In genomic region chr20:62907377-62908317, GRCh38 we compare ENCODE assay signal across 1 cellular context.
TF ChIP-seq lines count a peak whose summit lies in the region.

No MANE protein-coding gene starts in this region.

TF ChIP-seq in A549, 52 proteins besides CTCF, POLR2A, EP300 and RAD21 (continued from another document):
- TF ChIP-seq, protein P1, sequence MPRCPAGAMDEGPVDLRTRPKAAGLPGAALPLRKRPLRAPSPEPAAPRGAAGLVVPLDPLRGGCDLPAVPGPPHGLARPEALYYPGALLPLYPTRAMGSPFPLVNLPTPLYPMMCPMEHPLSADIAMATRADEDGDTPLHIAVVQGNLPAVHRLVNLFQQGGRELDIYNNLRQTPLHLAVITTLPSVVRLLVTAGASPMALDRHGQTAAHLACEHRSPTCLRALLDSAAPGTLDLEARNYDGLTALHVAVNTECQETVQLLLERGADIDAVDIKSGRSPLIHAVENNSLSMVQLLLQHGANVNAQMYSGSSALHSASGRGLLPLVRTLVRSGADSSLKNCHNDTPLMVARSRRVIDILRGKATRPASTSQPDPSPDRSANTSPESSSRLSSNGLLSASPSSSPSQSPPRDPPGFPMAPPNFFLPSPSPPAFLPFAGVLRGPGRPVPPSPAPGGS (IDR thresholded peaks at IDR 0.05) = no peak
- TF ChIP-seq RCOR1 (IDR thresholded peaks at IDR 0.05; ENCODE audit: low read depth, low read length) (no peak), ZFP36 (IDR thresholded peaks at IDR 0.05; ENCODE audit: borderline replicate concordance, partially characterized antibody) (no peak)
TF ChIP-seq in A549: peak in this region for 0.
